Comparison of ENCODE assay signal across 15 cellular contexts in the genomic region with DNA sequence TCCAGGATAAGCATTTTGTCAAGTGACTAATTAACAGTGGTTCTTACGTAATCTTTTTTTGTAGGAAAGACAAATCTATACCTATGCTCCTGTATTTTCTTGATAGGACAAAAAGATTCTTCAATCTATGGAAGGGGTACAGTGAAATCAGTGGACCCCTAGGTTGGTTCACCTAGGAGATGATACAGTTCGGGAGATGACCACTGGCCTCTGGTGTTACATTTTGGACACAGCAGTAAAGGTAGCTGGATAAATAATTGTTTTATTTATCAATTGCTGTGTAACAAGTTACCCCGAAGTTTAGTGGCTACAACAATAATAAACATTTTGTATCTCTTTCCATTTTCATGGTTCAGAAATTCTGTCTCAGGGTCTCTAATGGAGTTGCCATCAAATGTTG.
DNase-seq lines count a peak whose midpoint lies in the region; ATAC-seq and TF ChIP-seq lines count a peak whose summit lies in the region.
"Had no signal": no experiment of that assay in that cellular context is flagged by ENCODE, and none has a peak within 500 bp of the region (broad histone marks: within the 10 kb centered on the region; RNA-seq: fewer than 3 reads in every experiment).

No MANE protein-coding gene starts in this region.

- H3K4me1 ChIP-seq in left ventricle myocardium inferior (no peaks in the 10 kb centered on the region), right cardiac atrium (ENCODE audit: control insufficient read depth, insufficient read depth, low read length) (no peaks in the 10 kb centered on the region), foreskin keratinocyte (no peaks in the 10 kb centered on the region)
- H3K4me1 ChIP-seq: gastrocnemius medialis, pancreas had no signal

- TF ChIP-seq POLR2A in erythroblast (IDR thresholded peaks at IDR 0.05; ENCODE audit: low read length): no peak

- H3K27ac Mint-ChIP-seq in WTC11 (no peak overlapping the region), mesothelial cell of epicardium (no peak overlapping the region)
- H3K27ac Mint-ChIP-seq: T-helper 1 cell treated with Interleukin-12 subunit alpha and Interleukin-12 subunit beta and Interleukin-4 antibody, amounts not matched to agents 30 μg/mL and 1 μg/mL, for 36 hours had no signal

- peak; percentile 47 for TF ChIP-seq CTCF in left ventricle myocardium inferior (IDR thresholded peaks at IDR 0.05; ENCODE audit: borderline replicate concordance)
- no peak for TF ChIP-seq CTCF in WTC11 (IDR thresholded peaks at IDR 0.05)
- TF ChIP-seq CTCF in foreskin keratinocyte (conservative IDR thresholded peaks at IDR 0.05): peak; percentile 63
- TF ChIP-seq CTCF in mesothelial cell of epicardium (IDR thresholded peaks at IDR 0.05; ENCODE audit: unreplicated experiment): no peak

- H3K4me3 ChIP-seq in left ventricle myocardium inferior (no peak overlapping the region), right cardiac atrium (ENCODE audit: low read length) (no peak overlapping the region)
- H3K4me3 ChIP-seq: gastrocnemius medialis, pancreas had no signal

- no peaks in the 10 kb centered on the region for H3K36me3 ChIP-seq in left ventricle myocardium inferior
- H3K36me3 ChIP-seq: gastrocnemius medialis, pancreas had no signal

- H3K27ac ChIP-seq in left ventricle myocardium inferior (replicated peaks) (no peak overlapping the region), right cardiac atrium (ENCODE audit: low read length) (no peak overlapping the region), foreskin keratinocyte (no peak overlapping the region)
- H3K27ac ChIP-seq: gastrocnemius medialis, KMS-11, pancreas had no signal

- H3K4me3 Mint-ChIP-seq in WTC11: no peak overlapping the region
- H3K4me3 Mint-ChIP-seq in mesothelial cell of epicardium: no peak overlapping the region
- H3K4me3 Mint-ChIP-seq: T-helper 1 cell treated with Interleukin-12 subunit alpha and Interleukin-12 subunit beta and Interleukin-4 antibody, amounts not matched to agents 30 μg/mL and 1 μg/mL, for 36 hours had no signal

- CTCF ChIA-PET in WTC11 (lab: Charles Lee): interaction anchor here (0.5 to 2.5 kb wide), 12 partner anchors 9 to 447 kb away, joined by 3 to 33 read pairs (median 4); no protein-coding TSS in a partner anchor

- ATAC-seq in right cardiac atrium: no peak
- ATAC-seq in WTC11: peak; percentile 80
- ATAC-seq in foreskin keratinocyte: peak; percentile 44
- ATAC-seq in GM18498 (IDR thresholded peaks at IDR 0.05; ENCODE audit: unreplicated experiment): no peak
- ATAC-seq: gastrocnemius medialis, left ventricle myocardium superior, pancreas had no signal

- intact Hi-C loops in left ventricle myocardium inferior (cut with micrococcal nuclease): no loop called here
- intact Hi-C loops in right cardiac atrium (cut with DNase I): loop anchor here in 1 of 4 donors (5.0 kb wide), 1 partner anchor 444 kb away; no protein-coding TSS in a partner anchor

- no peaks in the 10 kb centered on the region; the same call in 1 of the 2 replicates for H3K27me3 Mint-ChIP-seq in WTC11 (ENCODE audit: low read depth)
- no peaks in the 10 kb centered on the region for H3K27me3 Mint-ChIP-seq in mesothelial cell of epicardium (ENCODE audit: low read depth)

- POLR2A ChIA-PET in WTC11 (lab: Charles Lee): no interaction called here

- H3K36me3 Mint-ChIP-seq in WTC11: no peaks in the 10 kb centered on the region
- H3K36me3 Mint-ChIP-seq in mesothelial cell of epicardium: peaks cover 1% of the 10 kb centered on the region

- H3K27me3 ChIP-seq in left ventricle myocardium inferior (ENCODE audit: low read depth) (no peaks in the 10 kb centered on the region), right cardiac atrium (ENCODE audit: control insufficient read depth, insufficient read depth) (no peaks in the 10 kb centered on the region), foreskin keratinocyte (no peaks in the 10 kb centered on the region)
- H3K27me3 ChIP-seq: gastrocnemius medialis, pancreas had no signal

- H3K4me1 Mint-ChIP-seq in WTC11 (no peaks in the 10 kb centered on the region), mesothelial cell of epicardium (no peaks in the 10 kb centered on the region)

- H3K9me3 ChIP-seq in left ventricle myocardium inferior (replicated peaks) (no peaks in the 10 kb centered on the region), right cardiac atrium (ENCODE audit: control insufficient read depth, low read length) (no peaks in the 10 kb centered on the region)
- H3K9me3 ChIP-seq: gastrocnemius medialis, pancreas had no signal

- no peak for DNase-seq in left ventricle myocardium inferior
- no peak for DNase-seq in right cardiac atrium
- no peak for DNase-seq in WTC11 (ENCODE audit: low spot score)
- peak in 1 of 2 donors; percentile 3 for DNase-seq in foreskin keratinocyte
- no peak for DNase-seq in activated T-cell treated with anti-CD3 and anti-CD28 coated beads for 4 hours
- DNase-seq in mesothelial cell of epicardium (ENCODE audit: low spot score in 2 of 2, unreplicated experiment in 2 of 2): no peak
- no peak for DNase-seq in erythroblast (lab: John Stamatoyannopoulos, UW)
- DNase-seq: activated CD4-positive, alpha-beta T cell treated with anti-CD3 and anti-CD28 coated beads for 48 hours; gastrocnemius medialis; left ventricle myocardium superior; NCI-H2029 treated with DMSO at 0.1 percent for 48 hours; pancreas had no signal

- H3K9me3 Mint-ChIP-seq in WTC11 (no peaks in the 10 kb centered on the region), mesothelial cell of epicardium (peaks cover 9% of the 10 kb centered on the region)
- H3K9me3 Mint-ChIP-seq: T-helper 1 cell treated with Interleukin-12 subunit alpha and Interleukin-12 subunit beta and Interleukin-4 antibody, amounts not matched to agents 30 μg/mL and 1 μg/mL, for 36 hours had no signal

- 66% methylated on average over 3 of the region's 3 CpGs for WGBS in right cardiac atrium

TF ChIP-seq in WTC11, 78 proteins besides CTCF, POLR2A, EP300 and RAD21:
- TF ChIP-seq ELF4 (CRISPR knock-in tag; IDR thresholded peaks at IDR 0.05; ENCODE audit: low read depth) (no peak), OVOL2 (CRISPR knock-in tag; IDR thresholded peaks at IDR 0.05; ENCODE audit: borderline replicate concordance) (no peak), ZNF423 (CRISPR knock-in tag; IDR thresholded peaks at IDR 0.05) (no peak), JUN (CRISPR knock-in tag; IDR thresholded peaks at IDR 0.05) (no peak), USF2 (CRISPR knock-in tag; IDR thresholded peaks at IDR 0.05) (no peak)
TF ChIP-seq in WTC11: peak in this region for 0.

Comparison
In these comparisons a context has a peak if more than half of its experiments do, and no peak if none do; other contexts are left out.
1. CTCF ChIP-seq: peak in left ventricle myocardium inferior (single experiment) and foreskin keratinocyte (single experiment); none in WTC11 (single experiment) and mesothelial cell of epicardium (single experiment).
2. ATAC-seq: peak in WTC11 (single experiment) and foreskin keratinocyte (single experiment); none in right cardiac atrium (0 of 2) and GM18498 (single experiment).